Comparison of ENCODE assay signal across 9 cellular contexts in the genomic region with DNA sequence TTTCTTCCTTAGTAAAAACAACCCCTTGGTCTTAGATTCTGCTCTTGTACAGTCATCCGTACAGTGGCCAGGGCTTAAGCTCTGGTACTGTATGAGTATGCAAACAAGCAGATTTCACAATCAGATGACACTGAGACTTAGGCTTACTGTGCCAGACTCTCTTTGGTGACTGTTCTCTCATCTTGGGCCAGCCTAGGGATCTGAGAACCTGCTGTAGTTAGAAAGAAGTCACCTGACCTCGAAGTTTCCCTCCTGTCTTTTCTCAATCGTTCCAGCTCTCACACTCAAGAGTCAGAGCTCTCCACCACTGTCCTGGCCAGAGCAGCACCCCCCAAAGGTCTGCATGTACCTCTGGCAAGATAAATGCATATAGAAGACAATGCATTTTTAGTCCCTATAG.
DNase-seq lines count a peak whose midpoint lies in the region; FAIRE-seq and TF ChIP-seq lines count a peak whose summit lies in the region.
"Had no signal": no experiment of that assay in that cellular context is flagged by ENCODE, and none has a peak within 500 bp of the region (broad histone marks: within the 10 kb centered on the region; RNA-seq: fewer than 3 reads in every experiment).

No MANE protein-coding gene starts in this region.

- no peak overlapping the region for H3K9ac ChIP-seq in SK-N-SH

- H3K4me1 Mint-ChIP-seq in CD14-positive monocyte = peaks cover 97% of the 10 kb centered on the region

- POLR2A ChIA-PET in SK-N-SH (lab: Yijun Ruan, JAX) = no interaction called here

- H3K27me3 Mint-ChIP-seq in CD14-positive monocyte (ENCODE audit: low read depth in 3 of 3) = no peaks in the 10 kb centered on the region

- H3K9me3 ChIP-seq in SK-N-SH (no peaks in the 10 kb centered on the region), left ventricle myocardium inferior (replicated peaks) (no peaks in the 10 kb centered on the region), WERI-Rb-1 (ENCODE audit: severe bottlenecking) (no peaks in the 10 kb centered on the region)

- no peak for TF ChIP-seq RAD21 in SK-N-SH (IDR thresholded peaks at IDR 0.05; ENCODE audit: low read length)

- DNase-seq in CD14-positive monocyte (ENCODE audit: low spot score) (peak; percentile 85), H54 (ENCODE audit: insufficient read length, low spot score) (peak; percentile 25), SK-N-SH (no peak), left ventricle myocardium inferior (no peak), substantia nigra (lab: John Stamatoyannopoulos, UW) (peak in 4 of 49 donors; percentile 14 to 50 (median 30)), NCI-H187 (lab: John Stamatoyannopoulos, UW) (no peak), WERI-Rb-1 (no peak)
- DNase-seq in stimulated activated CD4-positive, alpha-beta T cell treated with anti-CD3 and anti-CD28 coated beads, Interleukin-4, amount 100 ng/mL, for 1 hour = no peak

- H3K36me3 ChIP-seq in SK-N-SH (replicated peaks in 1 of 2; ENCODE audit: control insufficient read depth in 1 of 2, insufficient read depth in 2 of 2, low read length in 1 of 2) (no peaks in the 10 kb centered on the region), left ventricle myocardium inferior (no peaks in the 10 kb centered on the region), WERI-Rb-1 (no peaks in the 10 kb centered on the region)

- H3K4me3 Mint-ChIP-seq in CD14-positive monocyte = peak overlapping the region in 1 of 2 donors; percentile 48

- no peaks in the 10 kb centered on the region; the same call in 1 of the 2 replicates for H4K20me1 ChIP-seq in SK-N-SH (ENCODE audit: insufficient read depth)

- H3K27ac ChIP-seq in SK-N-SH (ENCODE audit: low read depth in 2 of 2, low read length in 1 of 2) (peak overlapping the region; percentile 74 to 99), left ventricle myocardium inferior (replicated peaks) (peak overlapping the region; percentile 75), substantia nigra (ENCODE audit: low read depth, low read length, poor library complexity, severe bottlenecking) (peak overlapping the region; percentile 92), WERI-Rb-1 (no peak overlapping the region)

- H3K27me3 ChIP-seq in SK-N-SH (ENCODE audit: insufficient read depth) (no peaks in the 10 kb centered on the region), left ventricle myocardium inferior (ENCODE audit: low read depth) (no peaks in the 10 kb centered on the region), WERI-Rb-1 (ENCODE audit: insufficient read depth, low read depth, severe bottlenecking) (no peaks in the 10 kb centered on the region)

- no peaks in the 10 kb centered on the region for H3K9me2 ChIP-seq in SK-N-SH

- H3K27ac Mint-ChIP-seq in CD14-positive monocyte = peak overlapping the region; percentile 85 to 96 (median 94)

- peaks cover 19% of the 10 kb centered on the region for H3F3A ChIP-seq in SK-N-SH (replicated peaks; ENCODE audit: insufficient read depth)

- intact Hi-C loops in CD14-positive monocyte (cut with micrococcal nuclease) (no loop called here), left ventricle myocardium inferior (cut with micrococcal nuclease) (loop anchor here (10.0 kb wide), 1 partner anchor 48 kb away; no protein-coding TSS in a partner anchor)

- H3K4me2 ChIP-seq in SK-N-SH = no peak overlapping the region; the same call in 1 of the 2 replicates

- no peak for TF ChIP-seq EP300 in SK-N-SH (IDR thresholded peaks at IDR 0.05; ENCODE audit: borderline replicate concordance in 1 of 2, low read depth in 1 of 2, low read length in 1 of 2)

- no peaks in the 10 kb centered on the region for H3K9me3 Mint-ChIP-seq in CD14-positive monocyte

- WGBS in SK-N-SH (ENCODE audit: low lambda C conversion rate) = 40% methylated on average over 3 of the region's 3 CpGs

- CTCF ChIA-PET in SK-N-SH (lab: Yijun Ruan, JAX) = interaction anchor here (1.0 to 3.4 kb wide), 2 partner anchors 12 to 13 kb away, joined by 4 to 12 read pairs; no protein-coding TSS in a partner anchor

- peaks cover 79 to 90% of the 10 kb centered on the region in 2 donors for H3K36me3 Mint-ChIP-seq in CD14-positive monocyte

- H3K4me3 ChIP-seq in SK-N-SH (ENCODE audit: low read depth in 2 of 2, low read length in 1 of 2) (no peak overlapping the region), left ventricle myocardium inferior (no peak overlapping the region), WERI-Rb-1 (ENCODE audit: low read depth, low read length) (no peak overlapping the region)

- H3K4me1 ChIP-seq in SK-N-SH (ENCODE audit: control insufficient read depth in 1 of 2, insufficient read depth in 2 of 2, low read depth in 1 of 2, low read length in 1 of 2) = peaks cover 50 to 66% of the 10 kb centered on the region in 2 experiments
- H3K4me1 ChIP-seq in left ventricle myocardium inferior = peaks cover 100% of the 10 kb centered on the region

- FAIRE-seq in H54 (lab: Jason Lieb, UNC) = peak; percentile 88
- FAIRE-seq: colon had no signal

- no peak for TF ChIP-seq CTCF in CD14-positive monocyte (IDR thresholded peaks at IDR 0.05)
- TF ChIP-seq CTCF in SK-N-SH (IDR thresholded peaks at IDR 0.05) = no peak
- no peak for TF ChIP-seq CTCF in left ventricle myocardium inferior (IDR thresholded peaks at IDR 0.05; ENCODE audit: borderline replicate concordance)
- no peak for TF ChIP-seq CTCF in WERI-Rb-1 (IDR thresholded peaks at IDR 0.05; ENCODE audit: low read depth, low read length)

- TF ChIP-seq POLR2A in H54 (IDR thresholded peaks at IDR 0.05; ENCODE audit: low read depth, low read length) = no peak

- H3K79me2 ChIP-seq in SK-N-SH (ENCODE audit: insufficient read depth) = peaks cover 89% of the 10 kb centered on the region

- H2AFZ ChIP-seq in SK-N-SH (ENCODE audit: low read depth) = no peak overlapping the region

TF ChIP-seq in SK-N-SH, 30 proteins besides CTCF, POLR2A, EP300 and RAD21:
- TF ChIP-seq RFX5 (IDR thresholded peaks at IDR 0.05; ENCODE audit: low read length) (no peak), TAF1 (IDR thresholded peaks at IDR 0.05; ENCODE audit: borderline replicate concordance, low read depth, low read length) (no peak), SMC3 (IDR thresholded peaks at IDR 0.05; ENCODE audit: low read depth, low read length) (no peak), MEF2A (IDR thresholded peaks at IDR 0.05; ENCODE audit: borderline replicate concordance, low read depth) (no peak), GATA2 (CRISPR knock-in tag; IDR thresholded peaks at IDR 0.05) (no peak), POLR2AphosphoS5 (IDR thresholded peaks at IDR 0.05; ENCODE audit: low read depth, low read length) (no peak), ELF1 (IDR thresholded peaks at IDR 0.05) (no peak), YY1 (IDR thresholded peaks at IDR 0.05; ENCODE audit: low read depth) (no peak), CHD2 (IDR thresholded peaks at IDR 0.05; ENCODE audit: low read length, partially characterized antibody) (no peak), RXRA (IDR thresholded peaks at IDR 0.05; ENCODE audit: borderline replicate concordance, low read depth) (no peak), JUND (IDR thresholded peaks at IDR 0.05) (no peak), MXI1 (IDR thresholded peaks at IDR 0.05; ENCODE audit: low read depth, low read length) (no peak)
- TF ChIP-seq, protein P1, sequence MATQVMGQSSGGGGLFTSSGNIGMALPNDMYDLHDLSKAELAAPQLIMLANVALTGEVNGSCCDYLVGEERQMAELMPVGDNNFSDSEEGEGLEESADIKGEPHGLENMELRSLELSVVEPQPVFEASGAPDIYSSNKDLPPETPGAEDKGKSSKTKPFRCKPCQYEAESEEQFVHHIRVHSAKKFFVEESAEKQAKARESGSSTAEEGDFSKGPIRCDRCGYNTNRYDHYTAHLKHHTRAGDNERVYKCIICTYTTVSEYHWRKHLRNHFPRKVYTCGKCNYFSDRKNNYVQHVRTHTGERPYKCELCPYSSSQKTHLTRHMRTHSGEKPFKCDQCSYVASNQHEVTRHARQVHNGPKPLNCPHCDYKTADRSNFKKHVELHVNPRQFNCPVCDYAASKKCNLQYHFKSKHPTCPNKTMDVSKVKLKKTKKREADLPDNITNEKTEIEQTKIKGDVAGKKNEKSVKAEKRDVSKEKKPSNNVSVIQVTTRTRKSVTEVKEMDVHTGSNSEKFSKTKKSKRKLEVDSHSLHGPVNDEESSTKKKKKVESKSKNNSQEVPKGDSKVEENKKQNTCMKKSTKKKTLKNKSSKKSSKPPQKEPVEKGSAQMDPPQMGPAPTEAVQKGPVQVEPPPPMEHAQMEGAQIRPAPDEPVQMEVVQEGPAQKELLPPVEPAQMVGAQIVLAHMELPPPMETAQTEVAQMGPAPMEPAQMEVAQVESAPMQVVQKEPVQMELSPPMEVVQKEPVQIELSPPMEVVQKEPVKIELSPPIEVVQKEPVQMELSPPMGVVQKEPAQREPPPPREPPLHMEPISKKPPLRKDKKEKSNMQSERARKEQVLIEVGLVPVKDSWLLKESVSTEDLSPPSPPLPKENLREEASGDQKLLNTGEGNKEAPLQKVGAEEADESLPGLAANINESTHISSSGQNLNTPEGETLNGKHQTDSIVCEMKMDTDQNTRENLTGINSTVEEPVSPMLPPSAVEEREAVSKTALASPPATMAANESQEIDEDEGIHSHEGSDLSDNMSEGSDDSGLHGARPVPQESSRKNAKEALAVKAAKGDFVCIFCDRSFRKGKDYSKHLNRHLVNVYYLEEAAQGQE (IDR thresholded peaks at IDR 0.05; ENCODE audit: low read depth, low read length) = no peak
- TF ChIP-seq, protein P2, sequence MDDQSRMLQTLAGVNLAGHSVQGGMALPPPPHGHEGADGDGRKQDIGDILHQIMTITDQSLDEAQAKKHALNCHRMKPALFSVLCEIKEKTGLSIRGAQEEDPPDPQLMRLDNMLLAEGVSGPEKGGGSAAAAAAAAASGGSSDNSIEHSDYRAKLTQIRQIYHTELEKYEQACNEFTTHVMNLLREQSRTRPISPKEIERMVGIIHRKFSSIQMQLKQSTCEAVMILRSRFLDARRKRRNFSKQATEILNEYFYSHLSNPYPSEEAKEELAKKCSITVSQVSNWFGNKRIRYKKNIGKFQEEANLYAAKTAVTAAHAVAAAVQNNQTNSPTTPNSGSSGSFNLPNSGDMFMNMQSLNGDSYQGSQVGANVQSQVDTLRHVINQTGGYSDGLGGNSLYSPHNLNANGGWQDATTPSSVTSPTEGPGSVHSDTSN (IDR thresholded peaks at IDR 0.05) = no peak
- TF ChIP-seq, protein P3, sequence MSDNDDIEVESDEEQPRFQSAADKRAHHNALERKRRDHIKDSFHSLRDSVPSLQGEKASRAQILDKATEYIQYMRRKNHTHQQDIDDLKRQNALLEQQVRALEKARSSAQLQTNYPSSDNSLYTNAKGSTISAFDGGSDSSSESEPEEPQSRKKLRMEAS (IDR thresholded peaks at IDR 0.05; ENCODE audit: low read depth) = no peak
TF ChIP-seq in SK-N-SH: peak in this region for 0.

Comparison
In these comparisons a context has a peak if more than half of its experiments do, and no peak if none do; other contexts are left out.
1. DNase-seq: peak in CD14-positive monocyte (single experiment) and H54 (single experiment); none in SK-N-SH (single experiment), left ventricle myocardium inferior (single experiment), NCI-H187 (0 of 2), stimulated activated CD4-positive, alpha-beta T cell treated with anti-CD3 and anti-CD28 coated beads, Interleukin-4, amount 100 ng/mL, for 1 hour (single experiment) and WERI-Rb-1 (single experiment).